ENCODE assay signal across 1 cellular context in genomic region chr17:8294814-8295316, GRCh38.
A peak's percentile ranks its signal among the peaks of the same experiment; 100 is the strongest.
TF ChIP-seq lines count a peak whose summit lies in the region.

No MANE protein-coding gene starts in this region.

TF ChIP-seq in HEK293, 187 proteins besides CTCF, POLR2A, EP300 and RAD21 (continued from another document):
- TF ChIP-seq ZBTB11 (tag by site-specific recombination; conservative IDR thresholded peaks at IDR 0.05; ENCODE audit: low read depth): no peak
- no peak for TF ChIP-seq ZBTB44 (tag by site-specific recombination; IDR thresholded peaks at IDR 0.05)
- TF ChIP-seq AEBP2 (tag by site-specific recombination; IDR thresholded peaks at IDR 0.05; ENCODE audit: borderline replicate concordance): 0 out of 2 replicates have a peak, but pooled peaks have one; percentile 13
- TF ChIP-seq ZNF112 (tag by site-specific recombination; IDR thresholded peaks at IDR 0.05): no peak
- TF ChIP-seq ZNF394 (tag by site-specific recombination; IDR thresholded peaks at IDR 0.05; ENCODE audit: borderline replicate concordance): no peak
- no peak for TF ChIP-seq SCRT1 (tag by site-specific recombination; IDR thresholded peaks at IDR 0.05; ENCODE audit: borderline replicate concordance)
- no peak for TF ChIP-seq REST (tag by site-specific recombination; IDR thresholded peaks at IDR 0.05)
- TF ChIP-seq ZNF366 (tag by site-specific recombination; conservative IDR thresholded peaks at IDR 0.05): peak; percentile 80
- TF ChIP-seq PRDM2 (tag by site-specific recombination; IDR thresholded peaks at IDR 0.05; ENCODE audit: borderline replicate concordance): no peak
- TF ChIP-seq ZNF843 (tag by site-specific recombination; IDR thresholded peaks at IDR 0.05): no peak
- no peak for TF ChIP-seq ZNF292 (tag by site-specific recombination; IDR thresholded peaks at IDR 0.05; ENCODE audit: borderline replicate concordance, low read depth)
- no peak for TF ChIP-seq ZNF776 (tag by site-specific recombination; IDR thresholded peaks at IDR 0.05; ENCODE audit: borderline replicate concordance)
- TF ChIP-seq ZNF645 (tag by site-specific recombination; IDR thresholded peaks at IDR 0.05): no peak
- no peak for TF ChIP-seq ZFP37 (tag by site-specific recombination; IDR thresholded peaks at IDR 0.05)
- no peak for TF ChIP-seq ZNF133 (tag by site-specific recombination; IDR thresholded peaks at IDR 0.05)
- TF ChIP-seq ZNF223 (tag by site-specific recombination; IDR thresholded peaks at IDR 0.05): no peak
- 0 out of 2 replicates have a peak, but pooled peaks have one; percentile 16 for TF ChIP-seq ZNF2 (tag by site-specific recombination; IDR thresholded peaks at IDR 0.05)
- TF ChIP-seq ZNF76 (tag by site-specific recombination; IDR thresholded peaks at IDR 0.05; ENCODE audit: borderline replicate concordance, low read depth): 0 out of 2 replicates have a peak, but pooled peaks have one; percentile 37
TF ChIP-seq in HEK293: peak in this region for 19.
